11 cellular contexts compared by ENCODE assay signal in genomic region chr15:68499620-68500312, GRCh38.
DNase-seq lines count a peak whose midpoint lies in the region; FAIRE-seq lines count a peak whose summit lies in the region.
"Had no signal": no experiment of that assay in that cellular context is flagged by ENCODE, and none has a peak within 500 bp of the region (broad histone marks: within the 10 kb centered on the region; RNA-seq: fewer than 3 reads in every experiment).

No MANE protein-coding gene starts in this region.

- no peak for FAIRE-seq in urothelium cell line (lab: Jason Lieb, UNC)

- CTCF ChIA-PET in CD4-positive, alpha-beta memory T cell (lab: Charles Lee; ENCODE audit: partially characterized antibody), result no interaction called here

- H3K9me3 ChIP-seq in CD4-positive, alpha-beta memory T cell (ENCODE audit: control insufficient read depth in 1 of 2, low read length in 2 of 2), result no peaks in the 10 kb centered on the region
- H3K9me3 ChIP-seq: BLaER1 had no signal

- no peaks in the 10 kb centered on the region for H3K9me3 Mint-ChIP-seq in activated naive CD8-positive, alpha-beta T cell treated with anti-CD3 and anti-CD28 coated beads for 36 hours
- no peaks in the 10 kb centered on the region for H3K9me3 Mint-ChIP-seq in CD4-positive, alpha-beta memory T cell

- H3K27ac Mint-ChIP-seq in activated naive CD8-positive, alpha-beta T cell treated with anti-CD3 and anti-CD28 coated beads for 36 hours, result no peak overlapping the region
- no peak overlapping the region for H3K27ac Mint-ChIP-seq in CD4-positive, alpha-beta memory T cell

- H3K4me3 Mint-ChIP-seq in activated naive CD8-positive, alpha-beta T cell treated with anti-CD3 and anti-CD28 coated beads for 36 hours, result no peak overlapping the region
- no peak overlapping the region for H3K4me3 Mint-ChIP-seq in CD4-positive, alpha-beta memory T cell

- no peaks in the 10 kb centered on the region for H3K36me3 Mint-ChIP-seq in activated naive CD8-positive, alpha-beta T cell treated with anti-CD3 and anti-CD28 coated beads for 36 hours
- no peaks in the 10 kb centered on the region for H3K36me3 Mint-ChIP-seq in CD4-positive, alpha-beta memory T cell

- no peaks in the 10 kb centered on the region for H3K27me3 Mint-ChIP-seq in activated naive CD8-positive, alpha-beta T cell treated with anti-CD3 and anti-CD28 coated beads for 36 hours
- H3K27me3 Mint-ChIP-seq in CD4-positive, alpha-beta memory T cell, result peaks cover 8 to 9% of the 10 kb centered on the region in 2 donors

- H3K4me1 Mint-ChIP-seq in activated naive CD8-positive, alpha-beta T cell treated with anti-CD3 and anti-CD28 coated beads for 36 hours, result peaks cover 4% of the 10 kb centered on the region
- H3K4me1 Mint-ChIP-seq in CD4-positive, alpha-beta memory T cell, result peaks cover 0 to 6% (median 3%) of the 10 kb centered on the region in 4 donors

- no peaks in the 10 kb centered on the region for H3K4me1 ChIP-seq in CD4-positive, alpha-beta memory T cell (ENCODE audit: insufficient read depth, low read length)

- no peaks in the 10 kb centered on the region for H3K36me3 ChIP-seq in CD4-positive, alpha-beta memory T cell (ENCODE audit: insufficient read depth, low read length)
- H3K36me3 ChIP-seq: BLaER1 had no signal

- H3K4me3 ChIP-seq in CD4-positive, alpha-beta memory T cell (ENCODE audit: low read length in 2 of 2), result no peak overlapping the region
- H3K4me3 ChIP-seq: BLaER1 had no signal

- H3K27ac ChIP-seq in CD4-positive, alpha-beta memory T cell (ENCODE audit: low read depth, low read length), result no peak overlapping the region
- H3K27ac ChIP-seq: BLaER1 had no signal

- H3K27me3 ChIP-seq in CD4-positive, alpha-beta memory T cell (ENCODE audit: insufficient read depth, low read length), result no peaks in the 10 kb centered on the region
- H3K27me3 ChIP-seq: BLaER1 had no signal

- intact Hi-C loops in CD4-positive, alpha-beta memory T cell (cut with micrococcal nuclease), result no loop called here

- POLR2A ChIA-PET in CD4-positive, alpha-beta memory T cell (lab: Charles Lee; ENCODE audit: partially characterized antibody), result no interaction called here

- DNase-seq in EL (peak; percentile 39), RPMI7951 (ENCODE audit: low read depth) (peak; percentile 46), kidney tubule cell (ENCODE audit: low spot score) (peak; percentile 4), urothelium cell line (ENCODE audit: low spot score) (peak; percentile 40)
- DNase-seq in activated CD4-positive, alpha-beta T cell treated with anti-CD3 and anti-CD28 coated beads for 48 hours, result no peak
- DNase-seq in activated naive CD8-positive, alpha-beta T cell treated with anti-CD3 and anti-CD28 coated beads for 36 hours, result no peak
- no peak for DNase-seq in CD4-positive, alpha-beta memory T cell
- DNase-seq: NCI-H146, NCI-H2227 treated with DMSO at 0.1 percent for 48 hours, NCI-H526 treated with DMSO at 0.1 percent for 48 hours had no signal

Comparison
In these comparisons a context has a peak if more than half of its experiments do, and no peak if none do; other contexts are left out.
1. DNase-seq: peak in EL (single experiment), RPMI7951 (single experiment), kidney tubule cell (single experiment) and urothelium cell line (single experiment); none in activated CD4-positive, alpha-beta T cell treated with anti-CD3 and anti-CD28 coated beads for 48 hours (single experiment), activated naive CD8-positive, alpha-beta T cell treated with anti-CD3 and anti-CD28 coated beads for 36 hours (single experiment) and CD4-positive, alpha-beta memory T cell (0 of 5).